Comparison of ENCODE assay signal across 16 cellular contexts in the genomic region with DNA sequence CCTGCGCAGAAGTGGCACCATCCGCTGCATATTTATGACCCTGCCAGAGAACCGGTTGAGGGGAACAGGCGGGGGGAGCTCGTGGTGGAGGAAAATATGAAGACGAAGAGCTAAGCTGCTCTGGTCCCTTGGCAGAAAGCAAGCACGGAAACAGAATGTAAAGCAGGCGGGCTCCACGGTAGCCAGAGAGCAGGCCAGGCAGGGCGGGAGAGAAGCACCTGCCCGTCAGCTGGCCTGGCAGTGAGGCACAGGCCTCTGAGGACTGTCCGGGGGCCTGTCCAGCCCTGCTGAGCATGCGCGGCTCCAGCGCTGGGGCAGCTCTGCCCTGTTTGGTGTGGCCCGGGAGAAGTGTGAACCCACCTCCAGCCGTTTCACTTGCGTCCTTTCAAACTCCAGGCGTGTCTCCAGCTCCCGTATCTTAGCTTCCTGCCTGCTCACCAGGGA. TPM values are rescaled to one million over a fixed set of nuclear protein-coding genes. Genes with fewer than 3 reads are reported as not detected.
A peak's percentile ranks its signal among the peaks of the same experiment; 100 is the strongest.
DNase-seq lines count a peak whose midpoint lies in the region; ATAC-seq, FAIRE-seq and TF ChIP-seq lines count a peak whose summit lies in the region.
"Had no signal": no experiment of that assay in that cellular context is flagged by ENCODE, and none has a peak within 500 bp of the region (broad histone marks: within the 10 kb centered on the region; RNA-seq: fewer than 3 reads in every experiment).

No MANE protein-coding gene starts in this region.

- peak overlapping the region in 1 of 2 donors; percentile 5 for H3K27ac ChIP-seq in right atrium auricular region
- no peak overlapping the region for H3K27ac ChIP-seq in HepG2 (ENCODE audit: extremely low read length, insufficient read depth, low read length)
- H3K27ac ChIP-seq in transverse colon = peak overlapping the region; percentile 15 to 83 (median 50)
- H3K27ac ChIP-seq: esophagus squamous epithelium, pancreas, SK-N-MC, upper lobe of left lung, WERI-Rb-1 had no signal

- H3K9me3 ChIP-seq in right atrium auricular region (no peaks in the 10 kb centered on the region), HepG2 (ENCODE audit: low read length) (no peaks in the 10 kb centered on the region), transverse colon (no peaks in the 10 kb centered on the region)
- H3K9me3 ChIP-seq: esophagus squamous epithelium, pancreas, upper lobe of left lung had no signal

- no peaks in the 10 kb centered on the region for H4K20me1 ChIP-seq in HepG2 (ENCODE audit: insufficient read depth, low read length)

- H3K4me3 ChIP-seq in right atrium auricular region = no peak overlapping the region
- no peak overlapping the region for H3K4me3 ChIP-seq in HepG2 (replicated peaks in 1 of 3; ENCODE audit: insufficient read depth in 1 of 3, low read depth in 2 of 3, low read length in 3 of 3)
- no peak overlapping the region for H3K4me3 ChIP-seq in transverse colon
- H3K4me3 ChIP-seq: esophagus squamous epithelium, pancreas, SK-N-MC, upper lobe of left lung had no signal

- H3K4me2 ChIP-seq in HepG2 (ENCODE audit: low read depth, low read length) = no peak overlapping the region

- H3K27me3 ChIP-seq in right atrium auricular region = no peaks in the 10 kb centered on the region
- H3K27me3 ChIP-seq in HepG2 (ENCODE audit: control insufficient read depth in 1 of 2, insufficient read depth in 2 of 2, low read length in 2 of 2) = no peaks in the 10 kb centered on the region
- H3K27me3 ChIP-seq in transverse colon = no peaks in the 10 kb centered on the region
- H3K27me3 ChIP-seq: esophagus squamous epithelium, pancreas, upper lobe of left lung had no signal

- no peak for TF ChIP-seq RAD21 in HepG2 (CRISPR knock-in tag; IDR thresholded peaks at IDR 0.05)

- intact Hi-C loops in Right ventricle myocardium inferior (cut with DNase I) (no loop called here), HepG2 (cut with micrococcal nuclease; ENCODE audit: unreplicated experiment) (loop anchor here (10.0 kb wide), 1 partner anchor 55 kb away; no protein-coding TSS in a partner anchor), transverse colon (cut with DNase I; ENCODE audit: low total_unique reads) (no loop called here)

- peaks cover 98% of the 10 kb centered on the region for H3K36me3 ChIP-seq in right atrium auricular region
- H3K36me3 ChIP-seq in HepG2 (replicated peaks in 1 of 2; ENCODE audit: control insufficient read depth in 1 of 2, insufficient read depth in 2 of 2, low read length in 2 of 2) = peaks cover 39 to 81% of the 10 kb centered on the region in 2 experiments
- H3K36me3 ChIP-seq in transverse colon = peaks cover 0 to 76% (median 13%) of the 10 kb centered on the region in 4 donors

- TF ChIP-seq EP300 in HepG2 (IDR thresholded peaks at IDR 0.05; ENCODE audit: low read depth in 2 of 2, low read length in 2 of 2) = no peak
- TF ChIP-seq EP300 in HepG2 (CRISPR knock-in tag; IDR thresholded peaks at IDR 0.05; ENCODE audit: borderline replicate concordance) = no peak
- no peak for TF ChIP-seq EP300 in transverse colon (IDR thresholded peaks at IDR 0.05; ENCODE audit: low read depth)

- POLR2A ChIA-PET in HepG2 (lab: Yijun Ruan, JAX) = no interaction called here

- FAIRE-seq in HepG2 (lab: Jason Lieb, UNC) = no peak
- FAIRE-seq: pancreas had no signal

- 88% methylated on average over 14 of the region's 20 CpGs for WGBS in HepG2 (ENCODE audit: low lambda C conversion rate)
- WGBS in transverse colon (ENCODE audit: low coverage in 1 of 2), 2 donors = 53 to 84% methylated on average over 2 to 20 of the region's 20 CpGs

- TF ChIP-seq CTCF in right atrium auricular region (IDR thresholded peaks at IDR 0.05) = no peak
- TF ChIP-seq CTCF in HepG2 (CRISPR knock-in tag; IDR thresholded peaks at IDR 0.05) = no peak
- TF ChIP-seq CTCF in transverse colon (IDR thresholded peaks at IDR 0.05) = no peak

- H3K4me1 ChIP-seq in right atrium auricular region = no peaks in the 10 kb centered on the region
- no peaks in the 10 kb centered on the region for H3K4me1 ChIP-seq in HepG2 (ENCODE audit: insufficient read depth, low read length)
- H3K4me1 ChIP-seq in transverse colon = no peaks in the 10 kb centered on the region
- H3K4me1 ChIP-seq: pancreas, upper lobe of left lung had no signal

- CTCF ChIA-PET in HepG2 (lab: Yijun Ruan, JAX; ENCODE audit: low intra/inter-chr PET ratio, low total read pairs) = no interaction called here

- TF ChIP-seq POLR2A in HepG2 (IDR thresholded peaks at IDR 0.05; ENCODE audit: insufficient read depth in 1 of 2, low read depth in 2 of 2, low read length in 2 of 2) = no peak
- TF ChIP-seq POLR2A in transverse colon (IDR thresholded peaks at IDR 0.05) = no peak

- in situ Hi-C loops in HepG2 (cut with HindIII; ENCODE audit: extremely low pct_ligation_motif_present, low pct_unique_long_range_greater_than_20kb) (no loop called here), transverse colon (cut with MboI; ENCODE audit: low pct_ligation_motif_present in 1 of 4, low pct_unique_long_range_greater_than_20kb in 1 of 4, low sequenced_read_pairs in 3 of 4) (no loop called here)

- no TSS peak for BruUV-seq in HepG2 (replicated peaks; lab: Mats Ljungman, UMichigan)

- ATAC-seq in Right ventricle myocardium inferior (peak; percentile 67), HepG2 (no peak), HG03460 (IDR thresholded peaks at IDR 0.05; ENCODE audit: unreplicated experiment) (no peak)
- ATAC-seq: pancreas had no signal

- no peaks in the 10 kb centered on the region for H3K79me2 ChIP-seq in HepG2 (ENCODE audit: insufficient read depth, low read length)

- no peak for DNase-seq in Right ventricle myocardium inferior (ENCODE audit: missing footprints)
- no peak for DNase-seq in right atrium auricular region (ENCODE audit: low spot score)
- peak; percentile 44 for DNase-seq in astrocyte of the hippocampus (ENCODE audit: low read depth, low spot score)
- DNase-seq in HepG2 (ENCODE audit: low spot score) = no peak
- DNase-seq in transverse colon = peak; percentile 23
- no peak for DNase-seq in H4 (ENCODE audit: low spot score)
- no peak for DNase-seq in AG20443 (ENCODE audit: low spot score)
- DNase-seq: esophagus squamous epithelium, KBM-7, mammary epithelial cell, NCI-H1930, upper lobe of left lung, WERI-Rb-1 had no signal

- no peak overlapping the region for H2AFZ ChIP-seq in HepG2 (ENCODE audit: low read length)

- H3K9ac ChIP-seq in HepG2 (ENCODE audit: insufficient read depth, low read depth, low read length) = no peak overlapping the region

TF ChIP-seq in HepG2, 621 proteins besides CTCF, POLR2A, EP300 and RAD21:
- TF ChIP-seq EZH2 (conservative IDR thresholded peaks at IDR 0.05; ENCODE audit: low read depth, low read length) = no peak
- TF ChIP-seq FOXK1 (CRISPR knock-in tag; IDR thresholded peaks at IDR 0.05; ENCODE audit: borderline replicate concordance, low read depth) = no peak
- TF ChIP-seq, protein P1, sequence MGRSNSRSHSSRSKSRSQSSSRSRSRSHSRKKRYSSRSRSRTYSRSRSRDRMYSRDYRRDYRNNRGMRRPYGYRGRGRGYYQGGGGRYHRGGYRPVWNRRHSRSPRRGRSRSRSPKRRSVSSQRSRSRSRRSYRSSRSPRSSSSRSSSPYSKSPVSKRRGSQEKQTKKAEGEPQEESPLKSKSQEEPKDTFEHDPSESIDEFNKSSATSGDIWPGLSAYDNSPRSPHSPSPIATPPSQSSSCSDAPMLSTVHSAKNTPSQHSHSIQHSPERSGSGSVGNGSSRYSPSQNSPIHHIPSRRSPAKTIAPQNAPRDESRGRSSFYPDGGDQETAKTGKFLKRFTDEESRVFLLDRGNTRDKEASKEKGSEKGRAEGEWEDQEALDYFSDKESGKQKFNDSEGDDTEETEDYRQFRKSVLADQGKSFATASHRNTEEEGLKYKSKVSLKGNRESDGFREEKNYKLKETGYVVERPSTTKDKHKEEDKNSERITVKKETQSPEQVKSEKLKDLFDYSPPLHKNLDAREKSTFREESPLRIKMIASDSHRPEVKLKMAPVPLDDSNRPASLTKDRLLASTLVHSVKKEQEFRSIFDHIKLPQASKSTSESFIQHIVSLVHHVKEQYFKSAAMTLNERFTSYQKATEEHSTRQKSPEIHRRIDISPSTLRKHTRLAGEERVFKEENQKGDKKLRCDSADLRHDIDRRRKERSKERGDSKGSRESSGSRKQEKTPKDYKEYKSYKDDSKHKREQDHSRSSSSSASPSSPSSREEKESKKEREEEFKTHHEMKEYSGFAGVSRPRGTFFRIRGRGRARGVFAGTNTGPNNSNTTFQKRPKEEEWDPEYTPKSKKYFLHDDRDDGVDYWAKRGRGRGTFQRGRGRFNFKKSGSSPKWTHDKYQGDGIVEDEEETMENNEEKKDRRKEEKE (IDR thresholded peaks at IDR 0.05) = no peak
- peak; percentile 31 for TF ChIP-seq AGO2 (optimal IDR thresholded peaks at IDR 0.05; ENCODE audit: low read depth, low read length)
- no peak for TF ChIP-seq ZNF468 (CRISPR knock-in tag; IDR thresholded peaks at IDR 0.05)

RNA-seq across cellular contexts. Expression of a gene that starts 46.7 kb away (rescaled TPM):
- total RNA-seq in Right ventricle myocardium inferior (1.1 TPM), right atrium auricular region (under 1 TPM; 0.37 to 0.79 TPM), HepG2 (2016; rRNA removed; fragmentation: Illumina TruSeq; extraction: Trizol) (87.3 and 118 TPM in 2 replicates), transverse colon (10 to 100 TPM in 1 of 4 donors, 1 to 10 TPM in 2, not detected in 1; 1.2 to 15.3 (median 1.6) TPM)
- total RNA-seq in HepG2 (2016; cell fraction: cytosol; rRNA removed; fragmentation: Illumina TruSeq; extraction: Trizol; ENCODE audit: low read depth) = 26.7 and 31.6 TPM in 2 replicates
- total RNA-seq in HepG2 (2016; cell fraction: insoluble cytoplasmic fraction; rRNA removed; fragmentation: Illumina TruSeq; extraction: Trizol) = 88.1 and 122 TPM in 2 replicates
- 58.6 and 66.6 TPM in 2 replicates for total RNA-seq in HepG2 (2016; cell fraction: membrane; rRNA removed; fragmentation: Illumina TruSeq; extraction: Trizol)
- total RNA-seq in HepG2 (2016; cell fraction: nucleus; rRNA removed; fragmentation: Illumina TruSeq; extraction: Trizol) = 44.6 and 56.3 TPM in 2 replicates
- 154 and 170 TPM in 2 replicates for polyA plus RNA-seq in HepG2 (2011; rRNA removed)
- 162 and 171 TPM in 2 replicates for polyA plus RNA-seq in HepG2 (2011; cell fraction: cytosol; rRNA removed)
- polyA plus RNA-seq in HepG2 (2011; cell fraction: nucleus; rRNA removed) = 53.1 and 70.6 TPM in 2 replicates
- 126 and 138 TPM in 2 replicates for polyA plus RNA-seq in HepG2 (2012)
- 27.0 and 31.1 TPM in 2 replicates for polyA plus RNA-seq in HepG2 (2016; cell fraction: cytosol; fragmentation: Illumina TruSeq; extraction: Trizol; ENCODE audit: low read depth)
- 141 and 149 TPM in 2 replicates for polyA plus RNA-seq in HepG2 (2016; cell fraction: insoluble cytoplasmic fraction; fragmentation: Illumina TruSeq; extraction: Trizol; ENCODE audit: low read depth)
- 56.2 and 67.0 TPM in 2 replicates for polyA plus RNA-seq in HepG2 (2016; cell fraction: membrane; fragmentation: Illumina TruSeq; extraction: Trizol; ENCODE audit: low read depth)
- polyA plus RNA-seq in HepG2 (2016; cell fraction: nucleus; fragmentation: Illumina TruSeq; extraction: Trizol; ENCODE audit: insufficient read depth, low read depth) = 75.2 and 77.3 TPM in 2 replicates
- polyA minus RNA-seq in HepG2 (2011; rRNA and poly(A)+ RNA removed; ENCODE audit: low replicate concordance) = 19.4 and 304 TPM in 2 replicates
- polyA minus RNA-seq in HepG2 (2011; cell fraction: cytosol; rRNA and poly(A)+ RNA removed) = 55.4 and 68.2 TPM in 2 replicates
- polyA minus RNA-seq in HepG2 (2011; cell fraction: nucleus; rRNA and poly(A)+ RNA removed) = 58.6 and 76.2 TPM in 2 replicates
- 0.23 and 0.58 TPM in 2 replicates for total RNA-seq in H4 (2014; rRNA removed; shearing (Covaris generic))

Comparison
In these comparisons a context has a peak if more than half of its experiments do, and no peak if none do; other contexts are left out.
1. DNase-seq: peak in astrocyte of the hippocampus (single experiment) and transverse colon (single experiment); none in Right ventricle myocardium inferior (single experiment), right atrium auricular region (single experiment), HepG2 (single experiment), H4 (single experiment) and AG20443 (single experiment).